8 cellular contexts compared by ENCODE assay signal in genomic region chr21:46368533-46369285, GRCh38. TPM values are rescaled to one million over a fixed set of nuclear protein-coding genes. Genes with fewer than 3 reads are reported as not detected.
DNase-seq lines count a peak whose midpoint lies in the region; ATAC-seq and TF ChIP-seq lines count a peak whose summit lies in the region.

No MANE protein-coding gene starts in this region.

- H3K4me1 Mint-ChIP-seq in progenitor cell of endocrine pancreas (ENCODE audit: low read depth) = no peaks in the 10 kb centered on the region

- H3K36me3 ChIP-seq in thyroid gland = peaks cover 18 to 29% of the 10 kb centered on the region in 2 donors
- H3K36me3 ChIP-seq in PC-3 (ENCODE audit: low read depth, low read length) = peaks cover 26% of the 10 kb centered on the region
- peaks cover 0 to 8% of the 10 kb centered on the region in 2 donors for H3K36me3 ChIP-seq in aorta (ENCODE audit: control insufficient read depth in 1 of 2, insufficient read depth in 2 of 2, low read length in 1 of 2)

- H3K4me3 Mint-ChIP-seq in progenitor cell of endocrine pancreas (ENCODE audit: low read depth) = no peak overlapping the region

- no peaks in the 10 kb centered on the region for H3K9me3 Mint-ChIP-seq in progenitor cell of endocrine pancreas (ENCODE audit: low read depth)

- no peaks in the 10 kb centered on the region for H3K9me2 ChIP-seq in PC-3 (replicated peaks; ENCODE audit: low read length)

- no peak overlapping the region for H3K27ac ChIP-seq in thyroid gland
- no peak overlapping the region for H3K27ac ChIP-seq in PC-3 (ENCODE audit: low read length)
- no peak overlapping the region for H3K27ac ChIP-seq in aorta (ENCODE audit: low read depth in 1 of 2, low read length in 2 of 2)

- peaks cover 10% of the 10 kb centered on the region; the same call in 1 of the 2 replicates for H4K20me1 ChIP-seq in PC-3 (ENCODE audit: low read length)

- POLR2A ChIA-PET in PC-3 (lab: Charles Lee; ENCODE audit: unreplicated experiment) = no interaction called here

- peak; percentile 76 for DNase-seq in activated CD8-positive, alpha-beta memory T cell treated with anti-CD3 and anti-CD28 coated beads for 24 hours
- DNase-seq in progenitor cell of endocrine pancreas (ENCODE audit: low spot score, unreplicated experiment) (no peak), thyroid gland (no peak), PC-3 (no peak), C1 segment of cervical spinal cord (lab: John Stamatoyannopoulos, UW) (no peak), aorta (no peak)

- H3K4me1 ChIP-seq in thyroid gland (no peaks in the 10 kb centered on the region), PC-3 (ENCODE audit: insufficient read depth, low read length) (no peaks in the 10 kb centered on the region), aorta (ENCODE audit: control insufficient read depth in 1 of 2, insufficient read depth in 2 of 2, low read length in 2 of 2) (no peaks in the 10 kb centered on the region)

- H3F3A ChIP-seq in PC-3 (ENCODE audit: low read length, unreplicated experiment) = no peaks in the 10 kb centered on the region

- intact Hi-C loops in thyroid gland (cut with DNase I) = no loop called here
- intact Hi-C loops in PC-3 (cut with micrococcal nuclease) = no loop called here
- intact Hi-C loops in aorta (cut with DNase I) = no loop called here

- H3K9me3 ChIP-seq in thyroid gland = no peaks in the 10 kb centered on the region
- H3K9me3 ChIP-seq in PC-3 (ENCODE audit: low read length) = no peaks in the 10 kb centered on the region
- no peaks in the 10 kb centered on the region for H3K9me3 ChIP-seq in aorta (ENCODE audit: control insufficient read depth, low read length)

- H3K27me3 ChIP-seq in thyroid gland (no peaks in the 10 kb centered on the region), PC-3 (ENCODE audit: low read length) (no peaks in the 10 kb centered on the region), aorta (ENCODE audit: control insufficient read depth in 1 of 2, insufficient read depth in 2 of 2, low read length in 1 of 2) (no peaks in the 10 kb centered on the region)

- H3K36me3 Mint-ChIP-seq in progenitor cell of endocrine pancreas (ENCODE audit: insufficient read depth) = peaks cover 17% of the 10 kb centered on the region

- H3K9ac ChIP-seq in PC-3 (ENCODE audit: low read length) = no peak overlapping the region

- CTCF ChIA-PET in PC-3 (lab: Charles Lee) = no interaction called here

- TF ChIP-seq CTCF in progenitor cell of endocrine pancreas (IDR thresholded peaks at IDR 0.05; ENCODE audit: unreplicated experiment) = no peak
- no peak for TF ChIP-seq CTCF in thyroid gland (IDR thresholded peaks at IDR 0.05)
- TF ChIP-seq CTCF in PC-3 (conservative IDR thresholded peaks at IDR 0.05; ENCODE audit: low read depth, low read length) = no peak

- H3K4me3 ChIP-seq in thyroid gland (replicated peaks in 1 of 3) (no peak overlapping the region), PC-3 (ENCODE audit: low read length) (no peak overlapping the region), aorta (ENCODE audit: low read length in 2 of 2) (no peak overlapping the region)

- H2AFZ ChIP-seq in PC-3 (ENCODE audit: low read length) = no peak overlapping the region

- peaks cover 44% of the 10 kb centered on the region for H3K79me2 ChIP-seq in PC-3 (ENCODE audit: low read length)

- no peaks in the 10 kb centered on the region for H3K27me3 Mint-ChIP-seq in progenitor cell of endocrine pancreas

- no peak for TF ChIP-seq POLR2A in thyroid gland (IDR thresholded peaks at IDR 0.05)

- no TSS peak for BruUV-seq in PC-3 (replicated peaks; lab: Mats Ljungman, UMichigan)

- ATAC-seq in GM18498 (IDR thresholded peaks at IDR 0.05; ENCODE audit: unreplicated experiment) = peak; percentile 63
- peak; percentile 60 for ATAC-seq in HG02678 (IDR thresholded peaks at IDR 0.05; ENCODE audit: unreplicated experiment)
- no peak for ATAC-seq in PC-3
- no peak for ATAC-seq in aorta (ENCODE audit: low FRiP score)

- H3K4me2 ChIP-seq in PC-3 (ENCODE audit: low read length) = no peak overlapping the region

- 84 to 88% methylated on average over 11 of the region's 11 CpGs for WGBS in thyroid gland, 2 donors
- 78 to 80% methylated on average over 11 of the region's 11 CpGs for WGBS in aorta, 2 donors

- peak overlapping the region; percentile 56 for H3K27ac Mint-ChIP-seq in progenitor cell of endocrine pancreas

RNA-seq across cellular contexts. Expression of gene PCNT, which starts 44.8 kb away (rescaled TPM):
- 47.2 and 53.3 TPM in 2 replicates for total RNA-seq in progenitor cell of endocrine pancreas
- total RNA-seq in thyroid gland = 10 to 100 TPM; 23.9 to 36.6 (median 33.2) TPM
- 51.4 and 93.0 TPM in 2 replicates for total RNA-seq in PC-3 (2014; rRNA removed)
- total RNA-seq in aorta = 10 to 100 TPM; 30.7 to 33.0 TPM
- polyA plus RNA-seq in aorta = 10 to 100 TPM in 1 of 2 donors, 1 to 10 TPM in 1; 6.4 to 21.6 TPM

RNA-seq across cellular contexts. Expression of gene C21orf58, which starts 45.0 kb away (rescaled TPM):
- 28.6 and 31.5 TPM in 2 replicates for total RNA-seq in progenitor cell of endocrine pancreas
- total RNA-seq in thyroid gland = 1 to 10 TPM in 3 of 4 donors, under 1 TPM in 1; 0.89 to 2.2 (median 1.7) TPM
- 14.6 and 15.3 TPM in 2 replicates for total RNA-seq in PC-3 (2014; rRNA removed)
- 1 to 10 TPM in 1 of 2 donors, under 1 TPM in 1; 0.81 to 3.7 TPM for total RNA-seq in aorta
- 1 to 10 TPM in 1 of 2 donors, under 1 TPM in 1; 0.38 to 2.5 TPM for polyA plus RNA-seq in aorta

Comparison
In these comparisons a context has a peak if more than half of its experiments do, and no peak if none do; other contexts are left out.
1. ATAC-seq: peak in GM18498 (single experiment) and HG02678 (single experiment); none in PC-3 (single experiment) and aorta (single experiment).